In the genomic region with DNA sequence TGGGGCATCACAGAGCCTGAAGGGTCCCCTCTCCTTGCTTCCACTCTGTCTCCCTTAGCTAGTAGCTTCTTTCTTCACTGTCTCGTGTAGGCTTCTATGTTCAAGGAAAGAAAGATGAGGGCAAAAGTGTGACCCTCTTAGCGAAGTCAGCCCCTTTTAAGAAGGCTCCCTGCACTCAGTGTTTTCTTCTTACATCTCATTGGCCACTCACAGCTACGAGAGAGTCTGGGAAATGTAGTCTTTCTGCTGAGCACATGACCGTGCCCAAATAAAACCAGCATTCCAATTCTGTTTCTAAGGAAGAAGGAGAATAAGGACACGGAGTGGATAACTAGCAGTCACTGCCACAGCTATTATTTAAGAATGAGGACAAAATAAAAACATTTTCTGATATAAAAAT, we compare ENCODE assay signal across 2 cellular contexts.
A peak's percentile ranks its signal among the peaks of the same experiment; 100 is the strongest.
TF ChIP-seq lines count a peak whose summit lies in the region.

No MANE protein-coding gene starts in this region.

TF ChIP-seq in GM23338, 12 proteins besides CTCF, POLR2A, EP300 and RAD21:
- TF ChIP-seq POLR2AphosphoS5 (IDR thresholded peaks at IDR 0.05; ENCODE audit: low read depth) (no peak), ZNF331 (CRISPR knock-in tag; IDR thresholded peaks at IDR 0.05; ENCODE audit: low read depth) (no peak)
- TF ChIP-seq, protein P1, sequence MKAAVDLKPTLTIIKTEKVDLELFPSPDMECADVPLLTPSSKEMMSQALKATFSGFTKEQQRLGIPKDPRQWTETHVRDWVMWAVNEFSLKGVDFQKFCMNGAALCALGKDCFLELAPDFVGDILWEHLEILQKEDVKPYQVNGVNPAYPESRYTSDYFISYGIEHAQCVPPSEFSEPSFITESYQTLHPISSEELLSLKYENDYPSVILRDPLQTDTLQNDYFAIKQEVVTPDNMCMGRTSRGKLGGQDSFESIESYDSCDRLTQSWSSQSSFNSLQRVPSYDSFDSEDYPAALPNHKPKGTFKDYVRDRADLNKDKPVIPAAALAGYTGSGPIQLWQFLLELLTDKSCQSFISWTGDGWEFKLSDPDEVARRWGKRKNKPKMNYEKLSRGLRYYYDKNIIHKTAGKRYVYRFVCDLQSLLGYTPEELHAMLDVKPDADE (IDR thresholded peaks at IDR 0.05): 0 out of 2 replicates have a peak, but pooled peaks have one; percentile 35

TF ChIP-seq in H1, 55 proteins besides CTCF, POLR2A, EP300 and RAD21:
- peak; percentile 63 for TF ChIP-seq USF2 (IDR thresholded peaks at IDR 0.05; ENCODE audit: low read length)
- TF ChIP-seq SIN3A (conservative IDR thresholded peaks at IDR 0.05 in 1 of 2, IDR thresholded peaks at IDR 0.05 in 1 of 2; ENCODE audit: low read depth in 1 of 2, low read length in 2 of 2): no peak
- no peak for TF ChIP-seq RNF2 (IDR thresholded peaks at IDR 0.05; ENCODE audit: borderline replicate concordance, low read depth, low read length, missing control alignments, poor library complexity, severe bottlenecking)
- peak; percentile 58; the same call in 1 of the 2 replicates for TF ChIP-seq SIX5 (IDR thresholded peaks at IDR 0.05; ENCODE audit: low read depth, low read length)
- TF ChIP-seq ATF3 (IDR thresholded peaks at IDR 0.05; ENCODE audit: insufficient read depth, low read depth, low read length): no peak
- no peak for TF ChIP-seq CBX5 (IDR thresholded peaks at IDR 0.05; ENCODE audit: low read depth, low read length)
- no peak for TF ChIP-seq POU5F1 (IDR thresholded peaks at IDR 0.05; ENCODE audit: low read depth, low read length)
- TF ChIP-seq RXRA (IDR thresholded peaks at IDR 0.05; ENCODE audit: insufficient read depth, low read depth, low read length): no peak
- no peak for TF ChIP-seq CHD7 (IDR thresholded peaks at IDR 0.05; ENCODE audit: insufficient replicate concordance, low read length)
